ENCODE assay signal across 8 cellular contexts in genomic region chr10:68560916-68561691, GRCh38. TPM values are rescaled to one million over a fixed set of nuclear protein-coding genes. Genes with fewer than 3 reads are reported as not detected.
DNase-seq lines count a peak whose midpoint lies in the region; ATAC-seq and TF ChIP-seq lines count a peak whose summit lies in the region.

No MANE protein-coding gene starts in this region.

- DNase-seq in DND-41 (no peak), hepatocyte (ENCODE audit: low spot score) (peak; percentile 64), gastrocnemius medialis (no peak), T1000 (lab: John Stamatoyannopoulos, UW) (no peak), middle frontal gyrus (ENCODE audit: extremely low spot score, low spot score) (no peak), mucosa of gallbladder (ENCODE audit: low spot score) (no peak)
- no peak for DNase-seq in Jurkat, Clone E6-1 (ENCODE audit: low read depth, low spot score)
- DNase-seq in activated naive CD8-positive, alpha-beta T cell treated with anti-CD3 and anti-CD28 coated beads for 36 hours: peak; percentile 8

- H3K36me3 Mint-ChIP-seq in activated naive CD8-positive, alpha-beta T cell treated with anti-CD3 and anti-CD28 coated beads for 36 hours: peaks cover 2% of the 10 kb centered on the region

- H3K9me3 Mint-ChIP-seq in activated naive CD8-positive, alpha-beta T cell treated with anti-CD3 and anti-CD28 coated beads for 36 hours: no peaks in the 10 kb centered on the region

- peak overlapping the region; percentile 67 to 97; a peak in 3 of 4 replicates for H3K4me3 ChIP-seq in DND-41 (ENCODE audit: low read depth in 1 of 2, low read length in 2 of 2)
- peak overlapping the region; percentile 73 for H3K4me3 ChIP-seq in Jurkat, Clone E6-1 (ENCODE audit: low read length)
- H3K4me3 ChIP-seq in hepatocyte: peak overlapping the region; percentile 99
- H3K4me3 ChIP-seq in gastrocnemius medialis: peak overlapping the region; percentile 74 to 82 (median 76)

- peak overlapping the region; percentile 76 for H3K4me2 ChIP-seq in DND-41 (ENCODE audit: insufficient read depth, low read length)
- H3K4me2 ChIP-seq in hepatocyte: peak overlapping the region; percentile 96

- peaks cover 69% of the 10 kb centered on the region for H3K27me3 Mint-ChIP-seq in activated naive CD8-positive, alpha-beta T cell treated with anti-CD3 and anti-CD28 coated beads for 36 hours

- H3K79me2 ChIP-seq in DND-41 (ENCODE audit: insufficient read depth, low read length) (peaks cover 24% of the 10 kb centered on the region), hepatocyte (peaks cover 51% of the 10 kb centered on the region)

- H3K27me3 ChIP-seq in DND-41 (ENCODE audit: insufficient read depth, low read length, poor library complexity): peaks cover 20% of the 10 kb centered on the region
- H3K27me3 ChIP-seq in hepatocyte: no peaks in the 10 kb centered on the region
- H3K27me3 ChIP-seq in gastrocnemius medialis: peaks cover 0 to 7% (median 5%) of the 10 kb centered on the region in 3 donors

- H3K4me1 Mint-ChIP-seq in activated naive CD8-positive, alpha-beta T cell treated with anti-CD3 and anti-CD28 coated beads for 36 hours: peaks cover 17% of the 10 kb centered on the region

- H3K4me1 ChIP-seq in DND-41 (ENCODE audit: insufficient read depth, low read length): peaks cover 47% of the 10 kb centered on the region
- H3K4me1 ChIP-seq in hepatocyte (ENCODE audit: insufficient read depth): no peaks in the 10 kb centered on the region
- H3K4me1 ChIP-seq in gastrocnemius medialis: peaks cover 0 to 13% of the 10 kb centered on the region in 2 donors

- no peak for TF ChIP-seq CTCF in DND-41 (IDR thresholded peaks at IDR 0.05; ENCODE audit: borderline replicate concordance, extremely low read depth, low read length, poor library complexity, severe bottlenecking)
- no peak for TF ChIP-seq CTCF in hepatocyte (IDR thresholded peaks at IDR 0.05; ENCODE audit: poor library complexity)
- no peak for TF ChIP-seq CTCF in gastrocnemius medialis (IDR thresholded peaks at IDR 0.05 in 4 of 5, conservative IDR thresholded peaks at IDR 0.05 in 1 of 5)

- WGBS in hepatocyte (ENCODE audit: low lambda C conversion rate, missing lambda C conversion rate): 1% methylated on average over 20 of the region's 50 CpGs

- peak overlapping the region; percentile 74 for H3K4me3 Mint-ChIP-seq in activated naive CD8-positive, alpha-beta T cell treated with anti-CD3 and anti-CD28 coated beads for 36 hours

- H3K36me3 ChIP-seq in DND-41 (ENCODE audit: insufficient read depth, low read length): no peaks in the 10 kb centered on the region; the same call in 1 of the 2 replicates
- H3K36me3 ChIP-seq in hepatocyte (replicated peaks; ENCODE audit: insufficient read depth, low read depth): no peaks in the 10 kb centered on the region
- H3K36me3 ChIP-seq in gastrocnemius medialis: no peaks in the 10 kb centered on the region

- no peaks in the 10 kb centered on the region for H3K9me2 ChIP-seq in hepatocyte (replicated peaks; ENCODE audit: insufficient read depth)

- no peaks in the 10 kb centered on the region for H3K9me3 ChIP-seq in DND-41 (ENCODE audit: insufficient read depth, low read length, severe bottlenecking)
- no peaks in the 10 kb centered on the region for H3K9me3 ChIP-seq in hepatocyte (ENCODE audit: low read depth)
- no peaks in the 10 kb centered on the region for H3K9me3 ChIP-seq in gastrocnemius medialis

- in situ Hi-C loops in gastrocnemius medialis (cut with MboI; ENCODE audit: low sequenced_read_pairs in 4 of 4): no loop called here

- H3K9ac ChIP-seq in DND-41 (ENCODE audit: low read depth, low read length): peak overlapping the region; percentile 89

- peak; percentile 23 for ATAC-seq in DND-41 (ENCODE audit: insufficient read depth, low read depth)
- ATAC-seq in gastrocnemius medialis: peak; percentile 31 to 48

- peak overlapping the region; percentile 95 for H2AFZ ChIP-seq in DND-41 (ENCODE audit: low read depth, low read length)
- H2AFZ ChIP-seq in hepatocyte: peak overlapping the region; percentile 98

- no peak for TF ChIP-seq POLR2A in gastrocnemius medialis (IDR thresholded peaks at IDR 0.05)

- H3K27ac Mint-ChIP-seq in activated naive CD8-positive, alpha-beta T cell treated with anti-CD3 and anti-CD28 coated beads for 36 hours: no peak overlapping the region

- no peaks in the 10 kb centered on the region for H4K20me1 ChIP-seq in DND-41 (ENCODE audit: insufficient read depth, low read length)
- H4K20me1 ChIP-seq in hepatocyte (ENCODE audit: insufficient read depth, poor library complexity, severe bottlenecking): no peaks in the 10 kb centered on the region

- intact Hi-C loops in gastrocnemius medialis (cut with DNase I; ENCODE audit: low total_unique reads): no loop called here

- peak overlapping the region; percentile 57; the same call in 1 of the 2 replicates for H3K27ac ChIP-seq in DND-41 (ENCODE audit: low read length)
- H3K27ac ChIP-seq in hepatocyte: peak overlapping the region; percentile 76
- H3K27ac ChIP-seq in gastrocnemius medialis: peak overlapping the region in 3 of 4 donors; percentile 9 to 41 (median 37)

RNA-seq across cellular contexts. Expression of gene TET1, which starts 1.0 kb away (rescaled TPM):
- polyA plus RNA-seq in Jurkat, Clone E6-1 (2012; ENCODE audit: insufficient read depth, insufficient read length): 3.1 TPM
- under 1 TPM; 0.72 to 0.82 TPM for total RNA-seq in activated naive CD8-positive, alpha-beta T cell treated with anti-CD3 and anti-CD28 coated beads for 36 hours
- total RNA-seq in hepatocyte (10.4 and 13.6 TPM in 2 replicates), gastrocnemius medialis (1 to 10 TPM in 3 of 4 donors, under 1 TPM in 1; 1.00 to 2.0 (median 1.4) TPM), mucosa of gallbladder (3.1 TPM)
- 2.4 and 3.2 TPM in 2 replicates for polyA plus RNA-seq in hepatocyte

RNA-seq across cellular contexts. Expression of gene SLC25A16, which starts 33.8 kb away (rescaled TPM):
- 15.4 TPM for polyA plus RNA-seq in Jurkat, Clone E6-1 (2012; ENCODE audit: insufficient read depth, insufficient read length)
- 10 to 100 TPM; 13.2 to 13.7 TPM for total RNA-seq in activated naive CD8-positive, alpha-beta T cell treated with anti-CD3 and anti-CD28 coated beads for 36 hours
- total RNA-seq in hepatocyte: 22.1 and 23.5 TPM in 2 replicates
- 9.9 and 10.7 TPM in 2 replicates for polyA plus RNA-seq in hepatocyte
- 10 to 100 TPM in 2 of 4 donors, 1 to 10 TPM in 2; 5.1 to 40.7 (median 9.4) TPM for total RNA-seq in gastrocnemius medialis
- total RNA-seq in mucosa of gallbladder: 21.5 TPM

Comparison
In these comparisons a context has a peak if more than half of its experiments do, and no peak if none do; other contexts are left out.
1. DNase-seq: peak in activated naive CD8-positive, alpha-beta T cell treated with anti-CD3 and anti-CD28 coated beads for 36 hours (single experiment) and hepatocyte (single experiment); none in DND-41 (single experiment), Jurkat, Clone E6-1 (single experiment), gastrocnemius medialis (0 of 2), T1000 (single experiment), middle frontal gyrus (single experiment) and mucosa of gallbladder (single experiment).
2. Peak in every context shown above with its lines, with median percentiles within 50 percentile points of each other: H3K27ac ChIP-seq and H3K4me3 ChIP-seq.